8 cellular contexts compared by ENCODE assay signal in the genomic region with DNA sequence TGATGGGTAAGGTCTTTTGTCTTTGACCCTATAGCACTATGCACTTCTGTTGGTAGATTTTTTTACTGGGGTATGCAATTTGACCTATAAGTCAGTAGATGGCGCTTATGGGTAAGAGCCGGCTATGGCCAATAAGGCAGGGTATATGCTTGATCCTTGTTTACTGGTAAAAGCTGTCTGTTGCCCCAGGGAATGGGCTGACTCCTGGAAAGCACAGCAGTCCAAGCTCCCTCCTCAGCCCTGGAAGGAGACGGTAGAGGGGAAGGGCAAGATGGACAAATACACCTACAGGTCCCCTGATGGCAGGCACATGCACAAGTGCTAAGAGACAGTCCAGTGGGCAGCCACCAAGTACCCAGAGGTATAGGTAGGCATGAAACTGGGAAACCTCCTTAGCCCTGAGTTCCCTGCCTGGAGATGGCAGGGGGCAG.
A peak's percentile ranks its signal among the peaks of the same experiment; 100 is the strongest.
DNase-seq lines count a peak whose midpoint lies in the region; ATAC-seq and TF ChIP-seq lines count a peak whose summit lies in the region.

No MANE protein-coding gene starts in this region.

- H3K36me3 Mint-ChIP-seq in endothelial cell (ENCODE audit: low read depth, unreplicated experiment) (no peaks in the 10 kb centered on the region), immature natural killer cell (no peaks in the 10 kb centered on the region)

- no peaks in the 10 kb centered on the region for H3K9me3 ChIP-seq in BE2C

- peaks cover 8% of the 10 kb centered on the region for H3K4me1 Mint-ChIP-seq in endothelial cell (ENCODE audit: unreplicated experiment)
- H3K4me1 Mint-ChIP-seq in immature natural killer cell = no peaks in the 10 kb centered on the region

- peak; percentile 89 for ATAC-seq in GM18519 (IDR thresholded peaks at IDR 0.05; ENCODE audit: low FRiP score, unreplicated experiment)
- peak; percentile 75 for ATAC-seq in HG03064 (IDR thresholded peaks at IDR 0.05; ENCODE audit: low read depth, unreplicated experiment)

- H3K27me3 ChIP-seq in BE2C = no peaks in the 10 kb centered on the region

- H3K27ac Mint-ChIP-seq in endothelial cell (ENCODE audit: unreplicated experiment) (no peak overlapping the region), immature natural killer cell (no peak overlapping the region)

- DNase-seq in BE2C = peak; percentile 75
- DNase-seq in NOMO-1 treated with DMSO at 0.1 percent for 48 hours (lab: John Stamatoyannopoulos, UW; ENCODE audit: unreplicated experiment) = peak; percentile 22
- DNase-seq in endothelial cell (ENCODE audit: low spot score) = peak; percentile 16
- peak; percentile 25 for DNase-seq in myocyte (ENCODE audit: low read depth)
- no peak for DNase-seq in immature natural killer cell
- no peak for DNase-seq in NCI-H1436 (lab: John Stamatoyannopoulos, UW)

- no peak overlapping the region for H3K4me3 ChIP-seq in BE2C (ENCODE audit: low read depth, low read length)

- TF ChIP-seq CTCF in BE2C (IDR thresholded peaks at IDR 0.05; ENCODE audit: low read depth, low read length) (peak; percentile 90), endothelial cell (IDR thresholded peaks at IDR 0.05; ENCODE audit: unreplicated experiment) (peak; percentile 66)

- no peak overlapping the region for H3K4me3 Mint-ChIP-seq in endothelial cell (ENCODE audit: unreplicated experiment)
- no peak overlapping the region for H3K4me3 Mint-ChIP-seq in immature natural killer cell

- peaks cover 6% of the 10 kb centered on the region for H3K4me1 ChIP-seq in BE2C

- H3K9me3 Mint-ChIP-seq in endothelial cell (ENCODE audit: unreplicated experiment) (no peaks in the 10 kb centered on the region), immature natural killer cell (peaks cover 0 to 13% (median 1%) of the 10 kb centered on the region in 6 donors)

- H3K27me3 Mint-ChIP-seq in endothelial cell (ENCODE audit: unreplicated experiment) (peaks cover 1% of the 10 kb centered on the region), immature natural killer cell (ENCODE audit: low read depth in 3 of 3) (peaks cover 0 to 2% (median 0%) of the 10 kb centered on the region in 3 donors)

- 0 out of 2 replicates have a peak, but pooled peaks cover 4% of the 10 kb centered on the region for H3K36me3 ChIP-seq in BE2C

Comparison
In these comparisons a context has a peak if more than half of its experiments do, and no peak if none do; other contexts are left out.
1. DNase-seq: peak in BE2C (single experiment), NOMO-1 treated with DMSO at 0.1 percent for 48 hours (single experiment), endothelial cell (single experiment) and myocyte (single experiment); none in immature natural killer cell (0 of 3) and NCI-H1436 (single experiment).